In the genomic region with DNA sequence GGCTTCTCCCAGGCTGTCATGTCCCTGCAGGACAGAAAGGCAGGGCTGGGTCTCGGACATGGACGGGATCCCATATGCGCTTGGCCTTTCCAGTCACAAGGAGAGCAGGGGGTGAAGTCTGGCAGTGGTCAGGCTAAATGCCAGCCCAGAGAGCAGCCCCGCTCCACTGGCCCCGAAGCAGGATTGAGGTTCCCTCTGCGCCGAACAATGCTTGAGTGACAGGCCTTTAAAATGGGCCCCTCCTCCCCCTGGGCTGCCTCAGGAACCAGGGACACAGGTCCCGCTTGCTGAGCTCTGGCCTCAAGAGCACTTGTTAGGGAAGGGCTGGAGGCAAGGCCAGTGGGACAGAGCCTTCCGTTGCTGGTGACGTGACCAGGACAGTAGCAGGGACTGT, we compare ENCODE assay signal across 15 cellular contexts. TPM values are rescaled to one million over a fixed set of nuclear protein-coding genes. Genes with fewer than 3 reads are reported as not detected.
DNase-seq lines count a peak whose midpoint lies in the region; ATAC-seq and TF ChIP-seq lines count a peak whose summit lies in the region.
"Had no signal": no experiment of that assay in that cellular context is flagged by ENCODE, and none has a peak within 500 bp of the region (broad histone marks: within the 10 kb centered on the region; RNA-seq: fewer than 3 reads in every experiment).

No MANE protein-coding gene starts in this region.

- H3K4me1 ChIP-seq in heart left ventricle = peaks cover 0 to 29% (median 11%) of the 10 kb centered on the region in 12 donors
- no peaks in the 10 kb centered on the region for H3K4me1 ChIP-seq in left lung
- H3K4me1 ChIP-seq in upper lobe of left lung = peaks cover 0 to 6% (median 0%) of the 10 kb centered on the region in 4 donors
- H3K4me1 ChIP-seq: Caco-2 had no signal

- intact Hi-C loops in Right ventricle myocardium inferior (cut with DNase I) = no loop called here
- intact Hi-C loops in heart left ventricle (cut with DNase I) = no loop called here
- intact Hi-C loops in left lung (cut with DNase I) = no loop called here

- H3K27me3 ChIP-seq in heart left ventricle (peaks cover 6 to 44% (median 17%) of the 10 kb centered on the region in 9 donors), left lung (peaks cover 11 to 62% of the 10 kb centered on the region in 2 donors), upper lobe of left lung (peaks cover 0 to 9% (median 0%) of the 10 kb centered on the region in 4 donors)

- TF ChIP-seq CTCF in heart left ventricle (IDR thresholded peaks at IDR 0.05) = no peak
- no peak for TF ChIP-seq CTCF in left lung (IDR thresholded peaks at IDR 0.05)
- no peak for TF ChIP-seq CTCF in upper lobe of left lung (IDR thresholded peaks at IDR 0.05)

- TF ChIP-seq POLR2A in heart left ventricle (IDR thresholded peaks at IDR 0.05) = no peak
- no peak for TF ChIP-seq POLR2A in upper lobe of left lung (IDR thresholded peaks at IDR 0.05)

- 73 to 83% (median 75%) methylated on average over 7 to 10 of the region's 10 CpGs for WGBS in heart left ventricle, 4 donors
- 60 to 73% methylated on average over 9 to 10 of the region's 10 CpGs for WGBS in upper lobe of left lung, 2 donors

- ATAC-seq in Right ventricle myocardium inferior (no peak), heart left ventricle (no peak), left lung (peak; percentile 37), HG03342 (IDR thresholded peaks at IDR 0.05; ENCODE audit: unreplicated experiment) (no peak), HG03097 (IDR thresholded peaks at IDR 0.05; ENCODE audit: low FRiP score, unreplicated experiment) (no peak), upper lobe of left lung (ENCODE audit: low FRiP score in 2 of 2) (no peak)

- TF ChIP-seq EP300 in upper lobe of left lung (IDR thresholded peaks at IDR 0.05) = no peak

- DNase-seq in Right ventricle myocardium inferior (ENCODE audit: missing footprints) (peak; percentile 9), heart left ventricle (no peak), cerebellum (ENCODE audit: low spot score) (peak; percentile 49), left lung (no peak), NCI-H510A treated with DMSO at 0.1 percent for 48 hours (lab: John Stamatoyannopoulos, UW) (no peak), upper lobe of left lung (no peak)
- DNase-seq: Caco-2, NCI-H1694 treated with DMSO at 0.1 percent for 48 hours, NCI-H345, NCI-H748 treated with DMSO at 0.1 percent for 48 hours, PC-9 had no signal

- H3K36me3 ChIP-seq in heart left ventricle (no peaks in the 10 kb centered on the region), left lung (no peaks in the 10 kb centered on the region), upper lobe of left lung (no peaks in the 10 kb centered on the region)

- H3K27ac ChIP-seq in heart left ventricle (no peak overlapping the region), left lung (no peak overlapping the region), upper lobe of left lung (no peak overlapping the region)
- H3K27ac ChIP-seq: 22Rv1, PC-9 had no signal

- H3K4me3 ChIP-seq in heart left ventricle = no peak overlapping the region
- no peak overlapping the region for H3K4me3 ChIP-seq in left lung
- H3K4me3 ChIP-seq in upper lobe of left lung = no peak overlapping the region
- H3K4me3 ChIP-seq: PC-9 had no signal

- H3K9me3 ChIP-seq in heart left ventricle = no peaks in the 10 kb centered on the region
- no peaks in the 10 kb centered on the region for H3K9me3 ChIP-seq in left lung
- no peaks in the 10 kb centered on the region for H3K9me3 ChIP-seq in upper lobe of left lung
- H3K9me3 ChIP-seq: Caco-2 had no signal

RNA-seq across cellular contexts. Expression of a gene that starts 12.7 kb away (rescaled TPM):
- total RNA-seq in Right ventricle myocardium inferior (0.03 TPM), heart left ventricle (under 1 TPM in 5 of 9 donors, not detected in 4; 0.09 to 0.29 (median 0.12) TPM), cerebellum (63.6 TPM), left lung (under 1 TPM; 0.10 to 0.61 TPM), upper lobe of left lung (under 1 TPM in 2 of 6 donors, not detected in 4; 0.11 to 0.17 TPM)
- polyA plus RNA-seq in heart left ventricle = under 1 TPM; 0.03 to 0.04 TPM
- total RNA-seq: HT-29, PC-9 had no signal

RNA-seq across cellular contexts. Expression of a gene that starts 23.3 kb away (rescaled TPM):
- total RNA-seq in Right ventricle myocardium inferior = 20.1 TPM
- total RNA-seq in heart left ventricle = 10 to 100 TPM; 15.9 to 47.1 (median 18.5) TPM
- 10 to 100 TPM; 17.2 to 54.2 TPM for polyA plus RNA-seq in heart left ventricle
- 45.4 TPM for total RNA-seq in cerebellum
- total RNA-seq in left lung = 10 to 100 TPM; 25.7 to 28.0 TPM
- total RNA-seq in upper lobe of left lung = 10 to 100 TPM; 20.3 to 38.8 (median 28.0) TPM

RNA-seq across cellular contexts. Expression of a gene that starts 31.7 kb away (rescaled TPM):
- total RNA-seq in Right ventricle myocardium inferior (18.3 TPM), heart left ventricle (10 to 100 TPM; 11.8 to 36.7 (median 24.5) TPM), cerebellum (7.7 TPM), left lung (10 to 100 TPM; 49.0 to 95.8 TPM), upper lobe of left lung (10 to 100 TPM; 52.2 to 80.1 (median 68.7) TPM)
- polyA plus RNA-seq in heart left ventricle = 100 to 1,000 TPM in 1 of 2 donors, 10 to 100 TPM in 1; 18.2 to 134 TPM

RNA-seq across cellular contexts. Expression of a gene that starts 40.2 kb away (rescaled TPM):
- total RNA-seq in Right ventricle myocardium inferior (11.8 TPM), heart left ventricle (10 to 100 TPM in 4 of 9 donors, 1 to 10 TPM in 5; 5.6 to 23.3 (median 8.3) TPM), cerebellum (2.6 TPM), left lung (10 to 100 TPM; 13.4 to 15.2 TPM), upper lobe of left lung (10 to 100 TPM; 10.5 to 25.4 (median 16.4) TPM)
- 10 to 100 TPM in 1 of 2 donors, 1 to 10 TPM in 1; 5.6 to 10.9 TPM for polyA plus RNA-seq in heart left ventricle
- total RNA-seq: HT-29 had no signal

RNA-seq across cellular contexts. Expression of a gene that starts 49.5 kb away (rescaled TPM):
- total RNA-seq in Right ventricle myocardium inferior = 19.0 TPM
- total RNA-seq in heart left ventricle = 10 to 100 TPM in 8 of 9 donors, 1 to 10 TPM in 1; 9.8 to 19.1 (median 15.1) TPM
- polyA plus RNA-seq in heart left ventricle = 10 to 100 TPM; 16.6 to 18.1 TPM
- 28.6 TPM for total RNA-seq in cerebellum
- total RNA-seq in left lung = 10 to 100 TPM; 13.8 to 21.1 TPM
- 100 to 1,000 TPM in 1 of 6 donors, 10 to 100 TPM in 5; 14.7 to 114 (median 18.0) TPM for total RNA-seq in upper lobe of left lung

Comparison
In these comparisons a context has a peak if more than half of its experiments do, and no peak if none do; other contexts are left out.
1. DNase-seq: peak in Right ventricle myocardium inferior (single experiment) and cerebellum (single experiment); none in heart left ventricle (0 of 5), left lung (0 of 2), NCI-H510A treated with DMSO at 0.1 percent for 48 hours (single experiment) and upper lobe of left lung (0 of 2).
2. RNA of a gene that starts 12.7 kb away (total RNA-seq): 63.6 TPM in cerebellum (single experiment); 0.10 to 0.61 TPM in left lung, 0.09 to 0.29 TPM in heart left ventricle, 0.03 TPM in Right ventricle myocardium inferior (single experiment) and 0.11 to 0.17 TPM in upper lobe of left lung; every median in the first group is over 10 times any median in the second.